In genomic region chr2:118290436-118291004, GRCh38 we compare ENCODE assay signal across 24 cellular contexts.
"Had no signal": no experiment of that assay in that cellular context is flagged by ENCODE, and none has a peak within 500 bp of the region (broad histone marks: within the 10 kb centered on the region; RNA-seq: fewer than 3 reads in every experiment).

No MANE protein-coding gene starts in this region.

- H3K4me3 Mint-ChIP-seq: immature natural killer cell; naive B cell; natural killer cell treated with Interleukin-12 subunit alpha and Interleukin-12 subunit beta and Interleukin-15 and Interleukin-18, amount 100 ng/mL, for 72 hours; stimulated activated naive B cell treated with anti-CD40 and anti-IgM and Interleukin-4, amounts not matched to agents 10 μg/mL and 1 μg/mL and 100 μg/mL, for 72 hours had no signal

- DNase-seq: hypothalamus; immature natural killer cell; kidney; left colon; left lung; lower lobe of right lung; mammary epithelial cell; mesenchymal stem cell; naive B cell; ovary; right lobe of liver; stimulated activated CD4-positive, alpha-beta T cell treated with anti-CD3 and anti-CD28 coated beads, Interleukin-12 subunit alpha, Interleukin-12 subunit beta, amount 100 ng/mL, for 4 hours; stimulated activated CD4-positive, alpha-beta T cell treated with anti-CD3 and anti-CD28 coated beads, Interleukin-15, amount 100 ng/mL, for 24 hours; stimulated activated CD4-positive, alpha-beta T cell treated with anti-CD3 and anti-CD28 coated beads, Interleukin-2, amount 100 ng/mL, for 24 hours; stimulated activated CD4-positive, alpha-beta T cell treated with anti-CD3 and anti-CD28 coated beads, Interleukin-4, amount 100 ng/mL, for 1 hour; stimulated activated naive B cell treated with anti-CD40 and anti-IgM and Interleukin-4, amounts not matched to agents 10 μg/mL and 1 μg/mL and 100 μg/mL, for 72 hours; stimulated activated naive CD8-positive, alpha-beta T cell treated with anti-CD3 and anti-CD28 coated beads, Interleukin-15, Interleukin-2, amounts not matched to agents 100 U/mL and 50 U/mL, for 24 hours; stomach; testis; thyroid gland; transverse colon; upper lobe of left lung had no signal

- H3K27ac Mint-ChIP-seq: immature natural killer cell; naive B cell; natural killer cell treated with Interleukin-12 subunit alpha and Interleukin-12 subunit beta and Interleukin-15 and Interleukin-18, amount 100 ng/mL, for 72 hours; progenitor cell of endocrine pancreas; stimulated activated naive B cell treated with anti-CD40 and anti-IgM and Interleukin-4, amounts not matched to agents 10 μg/mL and 1 μg/mL and 100 μg/mL, for 72 hours had no signal

- H3K4me1 Mint-ChIP-seq: immature natural killer cell; naive B cell; stimulated activated naive B cell treated with anti-CD40 and anti-IgM and Interleukin-4, amounts not matched to agents 10 μg/mL and 1 μg/mL and 100 μg/mL, for 72 hours had no signal

- H3K9me3 Mint-ChIP-seq: natural killer cell treated with Interleukin-12 subunit alpha and Interleukin-12 subunit beta and Interleukin-15 and Interleukin-18, amount 100 ng/mL, for 72 hours; stimulated activated naive B cell treated with anti-CD40 and anti-IgM and Interleukin-4, amounts not matched to agents 10 μg/mL and 1 μg/mL and 100 μg/mL, for 72 hours had no signal

- H3K36me3 Mint-ChIP-seq: immature natural killer cell; naive B cell; natural killer cell treated with Interleukin-12 subunit alpha and Interleukin-12 subunit beta and Interleukin-15 and Interleukin-18, amount 100 ng/mL, for 72 hours; stimulated activated naive B cell treated with anti-CD40 and anti-IgM and Interleukin-4, amounts not matched to agents 10 μg/mL and 1 μg/mL and 100 μg/mL, for 72 hours had no signal
